Comparison of ENCODE assay signal across 16 cellular contexts in the genomic region with DNA sequence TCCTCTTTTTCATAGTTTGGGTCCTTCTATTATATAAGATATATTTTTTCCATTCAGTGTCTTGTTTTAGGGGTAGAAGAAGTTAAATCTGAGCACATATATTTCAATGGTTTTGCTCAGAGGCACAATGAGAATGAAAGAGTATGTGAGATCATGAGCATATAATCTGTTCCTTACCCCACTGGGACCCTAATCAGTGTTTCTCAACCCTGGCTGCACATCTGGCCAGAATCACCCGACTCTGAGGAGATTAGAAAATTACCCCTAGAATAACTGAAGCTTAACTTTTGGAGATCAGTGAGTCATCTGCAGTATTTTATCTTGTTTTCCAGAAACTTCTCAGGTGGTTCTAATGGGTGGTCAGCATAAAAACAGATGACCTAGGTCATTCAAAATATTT. TPM values are rescaled to one million over a fixed set of nuclear protein-coding genes. Genes with fewer than 3 reads are reported as not detected.
DNase-seq lines count a peak whose midpoint lies in the region; ATAC-seq and TF ChIP-seq lines count a peak whose summit lies in the region.
"Had no signal": no experiment of that assay in that cellular context is flagged by ENCODE, and none has a peak within 500 bp of the region (broad histone marks: within the 10 kb centered on the region; RNA-seq: fewer than 3 reads in every experiment).

No MANE protein-coding gene starts in this region.

- H3K4me2 ChIP-seq in DND-41 (ENCODE audit: insufficient read depth, low read length) = peak overlapping the region; percentile 62

- H3K36me3 ChIP-seq in DND-41 (ENCODE audit: insufficient read depth, low read length) = no peaks in the 10 kb centered on the region; the same call in 1 of the 2 replicates
- H3K36me3 ChIP-seq: colonic mucosa, HAP-1, sigmoid colon, suprapubic skin had no signal

- peak overlapping the region; percentile 57 for H3K9ac ChIP-seq in DND-41 (ENCODE audit: low read depth, low read length)

- H3K79me2 ChIP-seq in DND-41 (ENCODE audit: insufficient read depth, low read length) = peaks cover 57% of the 10 kb centered on the region

- peak overlapping the region; percentile 75 to 90 for H3K4me3 Mint-ChIP-seq in CD14-positive monocyte
- H3K4me3 Mint-ChIP-seq in immature natural killer cell = peak overlapping the region; percentile 83 to 89 (median 87)

- H3K4me1 Mint-ChIP-seq in CD14-positive monocyte (peaks cover 66% of the 10 kb centered on the region), immature natural killer cell (peaks cover 35 to 64% of the 10 kb centered on the region in 2 donors)

- no peak overlapping the region; the same call in 1 of the 2 replicates for H2AFZ ChIP-seq in DND-41 (ENCODE audit: low read depth, low read length)

- DNase-seq in CD14-positive monocyte (ENCODE audit: low spot score) = no peak
- DNase-seq in DND-41 = no peak
- peak; percentile 84 for DNase-seq in amniotic epithelial cell (ENCODE audit: low read depth)
- no peak for DNase-seq in immature natural killer cell
- DNase-seq in DMS 273 (lab: John Stamatoyannopoulos, UW; ENCODE audit: unreplicated experiment) = no peak
- no peak for DNase-seq in NCI-H1694 (lab: John Stamatoyannopoulos, UW)
- DNase-seq: activated CD4-positive, CD25-positive, alpha-beta regulatory T cell treated with anti-CD3 and anti-CD28 coated beads, Interleukin-2, amount 50 U/mL, for 72 hours; colonic mucosa; DMS153; islet precursor cell; NCI-H146; NCI-H226; sigmoid colon had no signal

- no peaks in the 10 kb centered on the region for H3K9me3 ChIP-seq in DND-41 (ENCODE audit: insufficient read depth, low read length, severe bottlenecking)
- H3K9me3 ChIP-seq: colonic mucosa, HAP-1, sigmoid colon, suprapubic skin had no signal

- H3K27ac Mint-ChIP-seq in CD14-positive monocyte (peak overlapping the region; percentile 92 to 100 (median 99)), immature natural killer cell (peak overlapping the region; percentile 77 to 93 (median 84))

- no peaks in the 10 kb centered on the region for H3K27me3 ChIP-seq in DND-41 (ENCODE audit: insufficient read depth, low read length, poor library complexity)
- H3K27me3 ChIP-seq: colonic mucosa, sigmoid colon, suprapubic skin had no signal

- peaks cover 66% of the 10 kb centered on the region for H3K4me1 ChIP-seq in DND-41 (ENCODE audit: insufficient read depth, low read length)
- H3K4me1 ChIP-seq: colonic mucosa, HAP-1, sigmoid colon had no signal

- TF ChIP-seq CTCF in CD14-positive monocyte (IDR thresholded peaks at IDR 0.05) = no peak
- TF ChIP-seq CTCF in DND-41 (IDR thresholded peaks at IDR 0.05; ENCODE audit: borderline replicate concordance, extremely low read depth, low read length, poor library complexity, severe bottlenecking) = no peak

- intact Hi-C loops in CD14-positive monocyte (cut with micrococcal nuclease) = loop anchor here in 1 of 2 donors (10.0 kb wide), 1 partner anchor 80 kb away; no protein-coding TSS in a partner anchor

- H3K27ac ChIP-seq in DND-41 (ENCODE audit: low read length) = peak overlapping the region; percentile 82
- H3K27ac ChIP-seq: suprapubic skin had no signal

- H3K9me3 Mint-ChIP-seq in CD14-positive monocyte = peaks cover 0 to 5% (median 0%) of the 10 kb centered on the region in 7 donors
- H3K9me3 Mint-ChIP-seq in immature natural killer cell = no peaks in the 10 kb centered on the region

- H3K36me3 Mint-ChIP-seq in CD14-positive monocyte (peaks cover 4 to 9% of the 10 kb centered on the region in 2 donors), immature natural killer cell (no peaks in the 10 kb centered on the region)

- peak overlapping the region; percentile 25 to 52 for H3K4me3 ChIP-seq in DND-41 (ENCODE audit: low read depth in 1 of 2, low read length in 2 of 2)
- H3K4me3 ChIP-seq: colonic mucosa, HAP-1, suprapubic skin had no signal

- no peaks in the 10 kb centered on the region for H3K27me3 Mint-ChIP-seq in CD14-positive monocyte (ENCODE audit: low read depth in 3 of 3)
- H3K27me3 Mint-ChIP-seq in immature natural killer cell (ENCODE audit: low read depth in 3 of 3) = peaks cover 3 to 7% (median 5%) of the 10 kb centered on the region in 3 donors

- no peak for ATAC-seq in DND-41 (ENCODE audit: insufficient read depth, low read depth)
- ATAC-seq in GM18498 (IDR thresholded peaks at IDR 0.05; ENCODE audit: unreplicated experiment) = no peak

- H4K20me1 ChIP-seq in DND-41 (ENCODE audit: insufficient read depth, low read length) = no peaks in the 10 kb centered on the region

RNA-seq across cellular contexts. Expression of a gene that starts 0.8 kb away (rescaled TPM):
- 1 to 10 TPM; 1.9 to 4.1 TPM for polyA plus RNA-seq in CD14-positive monocyte
- polyA plus RNA-seq in immature natural killer cell = 1 to 10 TPM in 2 of 3 donors, not detected in 1; 2.0 to 2.1 TPM
